Comparison of ENCODE assay signal across 17 cellular contexts in genomic region chr16:19853973-19854876, GRCh38. TPM values are rescaled to one million over a fixed set of nuclear protein-coding genes. Genes with fewer than 3 reads are reported as not detected.
DNase-seq lines count a peak whose midpoint lies in the region; ATAC-seq and TF ChIP-seq lines count a peak whose summit lies in the region.
"Had no signal": no experiment of that assay in that cellular context is flagged by ENCODE, and none has a peak within 500 bp of the region (broad histone marks: within the 10 kb centered on the region; RNA-seq: fewer than 3 reads in every experiment).

No MANE protein-coding gene starts in this region.

- ATAC-seq in left ventricle myocardium superior (no peak), GM21390 (IDR thresholded peaks at IDR 0.05; ENCODE audit: unreplicated experiment) (no peak), GM21447 (IDR thresholded peaks at IDR 0.05; ENCODE audit: unreplicated experiment) (no peak)
- ATAC-seq: activated CD8-positive, alpha-beta T cell treated with anti-CD3 and anti-CD28 coated beads for 36 hours; activated naive CD4-positive, alpha-beta T cell treated with anti-CD3 and anti-CD28 coated beads, Interleukin-2, amount 50 U/mL, for 72 hours; activated T-cell treated with anti-CD3 and anti-CD28 coated beads, Interleukin-2, amount 50 U/mL, for 4 hours; stimulated activated naive CD8-positive, alpha-beta T cell treated with anti-CD3 and anti-CD28 coated beads, Interleukin-15, Interleukin-2, amounts not matched to agents 100 U/mL and 50 U/mL, for 24 hours; T-helper 17 cell had no signal

- H3K4me1 ChIP-seq in left ventricle myocardium inferior: peaks cover 34% of the 10 kb centered on the region
- H3K4me1 ChIP-seq: uterus had no signal

- H3K27ac ChIP-seq in left ventricle myocardium inferior (replicated peaks) (peak overlapping the region; percentile 49), angular gyrus (ENCODE audit: low read depth, low read length) (peak overlapping the region; percentile 10), temporal lobe (ENCODE audit: low read depth, low read length) (peak overlapping the region; percentile 73)
- H3K27ac ChIP-seq: uterus had no signal

- DNase-seq in left ventricle myocardium inferior: no peak
- DNase-seq in left ventricle myocardium superior: no peak
- peak; percentile 17 for DNase-seq in kidney tubule cell (ENCODE audit: low spot score)
- DNase-seq in foreskin fibroblast: no peak
- DNase-seq: activated CD8-positive, alpha-beta T cell treated with anti-CD3 and anti-CD28 coated beads for 36 hours; activated T-cell treated with anti-CD3 and anti-CD28 coated beads, Interleukin-2, amount 50 U/mL, for 4 hours; DND-41; erythroblast; SHP77; stimulated activated naive CD8-positive, alpha-beta T cell treated with anti-CD3 and anti-CD28 coated beads, Interleukin-15, Interleukin-2, amounts not matched to agents 100 U/mL and 50 U/mL, for 24 hours; T-helper 17 cell; uterus had no signal

- no peak overlapping the region for H3K4me3 ChIP-seq in left ventricle myocardium inferior
- H3K4me3 ChIP-seq in foreskin fibroblast (ENCODE audit: low read depth in 1 of 2, low read length in 2 of 2): no peak overlapping the region
- H3K4me3 ChIP-seq: uterus had no signal

- intact Hi-C loops in left ventricle myocardium inferior (cut with micrococcal nuclease): no loop called here
- intact Hi-C loops in left ventricle myocardium superior (cut with micrococcal nuclease): no loop called here

- TF ChIP-seq CTCF in left ventricle myocardium inferior (IDR thresholded peaks at IDR 0.05; ENCODE audit: borderline replicate concordance) (no peak), foreskin fibroblast (IDR thresholded peaks at IDR 0.05; ENCODE audit: low read depth, low read length) (no peak)

- peaks cover 38% of the 10 kb centered on the region for H3K36me3 ChIP-seq in left ventricle myocardium inferior
- H3K36me3 ChIP-seq: uterus had no signal

- no peaks in the 10 kb centered on the region for H3K9me3 ChIP-seq in left ventricle myocardium inferior (replicated peaks)
- H3K9me3 ChIP-seq: uterus had no signal

- no peaks in the 10 kb centered on the region for H3K27me3 ChIP-seq in left ventricle myocardium inferior (ENCODE audit: low read depth)
- H3K27me3 ChIP-seq: uterus had no signal

RNA-seq across cellular contexts. Expression of gene GPRC5B, which starts 30.4 kb away (rescaled TPM):
- total RNA-seq in left ventricle myocardium inferior: 82.3 TPM
- total RNA-seq in left ventricle myocardium superior: 103 TPM
- total RNA-seq in temporal lobe: 37.9 TPM
- total RNA-seq: activated CD8-positive, alpha-beta T cell treated with anti-CD3 and anti-CD28 coated beads for 36 hours had no signal

Comparison
In these comparisons a context has a peak if more than half of its experiments do, and no peak if none do; other contexts are left out.
1. H3K27ac ChIP-seq: peak in every context shown above with its lines; median percentile 73 in temporal lobe; 49 in left ventricle myocardium inferior; 10 in angular gyrus.